Comparison of ENCODE assay signal across 8 cellular contexts in genomic region chr7:42930889-42931288, GRCh38. TPM values are rescaled to one million over a fixed set of nuclear protein-coding genes. Genes with fewer than 3 reads are reported as not detected.
DNase-seq lines count a peak whose midpoint lies in the region; TF ChIP-seq lines count a peak whose summit lies in the region.

No MANE protein-coding gene starts in this region.

- intact Hi-C loops in dorsolateral prefrontal cortex (cut with DNase I), result loop anchor here (5.0 to 10.0 kb wide), 2 partner anchors 181 to 524 kb away; partner anchors contain the start of gene HECW1 (in 1 of the 2)

- peak overlapping the region; percentile 94 to 99 (median 97) for H3K4me3 Mint-ChIP-seq in nephron

- TF ChIP-seq CTCF in BE2C (IDR thresholded peaks at IDR 0.05; ENCODE audit: low read depth, low read length) (no peak), dorsolateral prefrontal cortex (IDR thresholded peaks at IDR 0.05 in 54 of 56, conservative IDR thresholded peaks at IDR 0.05 in 2 of 56; ENCODE audit: low read depth in 1 of 56, partially characterized antibody in 56 of 56) (no peak), nephron (IDR thresholded peaks at IDR 0.05; ENCODE audit: unreplicated experiment in 3 of 3) (no peak)

- H3K4me1 Mint-ChIP-seq in nephron, result peaks cover 45% of the 10 kb centered on the region

- no peaks in the 10 kb centered on the region for H3K4me1 ChIP-seq in BE2C

- peaks cover 16% of the 10 kb centered on the region for H3K36me3 Mint-ChIP-seq in nephron (ENCODE audit: low read depth)

- DNase-seq in BE2C, result no peak
- DNase-seq in MG63, result no peak
- no peak for DNase-seq in dorsolateral prefrontal cortex
- DNase-seq in NCI-H774 (lab: John Stamatoyannopoulos, UW), result no peak
- DNase-seq in UCSD-AML1 (lab: John Stamatoyannopoulos, UW; ENCODE audit: unreplicated experiment), result no peak
- DNase-seq in NCI-H2196 treated with DMSO at 0.1 percent for 48 hours (lab: John Stamatoyannopoulos, UW; ENCODE audit: unreplicated experiment), result no peak
- no peak for DNase-seq in NCI-H510A treated with DMSO at 0.1 percent for 48 hours (lab: John Stamatoyannopoulos, UW)

- H3K36me3 ChIP-seq in BE2C (peaks cover 17% of the 10 kb centered on the region), MG63 (peaks cover 43% of the 10 kb centered on the region)

- H3K4me3 ChIP-seq in BE2C (ENCODE audit: low read depth, low read length) (peak overlapping the region; percentile 92), MG63 (peak overlapping the region; percentile 97), dorsolateral prefrontal cortex (peak overlapping the region; percentile 58 to 100 (median 91))

- H3K27me3 ChIP-seq in BE2C, result no peaks in the 10 kb centered on the region
- no peaks in the 10 kb centered on the region for H3K27me3 ChIP-seq in MG63
- H3K27me3 ChIP-seq in dorsolateral prefrontal cortex, result no peaks in the 10 kb centered on the region

- no peaks in the 10 kb centered on the region for H3K27me3 Mint-ChIP-seq in nephron (ENCODE audit: low read depth)

- no peak overlapping the region for H3K27ac ChIP-seq in dorsolateral prefrontal cortex

- H3K9me3 ChIP-seq in BE2C, result no peaks in the 10 kb centered on the region
- H3K9me3 ChIP-seq in MG63, result no peaks in the 10 kb centered on the region

- H3K9me3 Mint-ChIP-seq in nephron, result no peaks in the 10 kb centered on the region

- peak overlapping the region; percentile 91 to 97 (median 94) for H3K27ac Mint-ChIP-seq in nephron

RNA-seq across cellular contexts. Expression of gene PSMA2, which starts 1.1 kb away (rescaled TPM):
- 123 TPM for polyA plus RNA-seq in BE2C (2012; ENCODE audit: insufficient read depth, insufficient read length, low read depth)
- 168 and 287 TPM in 2 replicates for total RNA-seq in MG63 (2014; rRNA removed; shearing (Covaris generic); ENCODE audit: low replicate concordance)
- total RNA-seq in dorsolateral prefrontal cortex, result 10 to 100 TPM; 17.0 to 46.6 (median 32.7) TPM

RNA-seq across cellular contexts. Expression of gene MRPL32, which starts 1.3 kb away (rescaled TPM):
- 62.9 TPM for polyA plus RNA-seq in BE2C (2012; ENCODE audit: insufficient read depth, insufficient read length, low read depth)
- 103 and 117 TPM in 2 replicates for total RNA-seq in MG63 (2014; rRNA removed; shearing (Covaris generic); ENCODE audit: low replicate concordance)
- total RNA-seq in dorsolateral prefrontal cortex, result 10 to 100 TPM; 17.8 to 51.0 (median 35.6) TPM

RNA-seq across cellular contexts. Expression of gene C7orf25, which starts 19.0 kb away (rescaled TPM):
- 2.0 TPM for polyA plus RNA-seq in BE2C (2012; ENCODE audit: insufficient read depth, insufficient read length, low read depth)
- total RNA-seq in MG63 (2014; rRNA removed; shearing (Covaris generic); ENCODE audit: low replicate concordance), result 10.1 and 32.5 TPM in 2 replicates
- 10 to 100 TPM in 106 of 120 experiments, 1 to 10 TPM in 14; 6.9 to 25.1 (median 13.1) TPM for total RNA-seq in dorsolateral prefrontal cortex
